Comparison of ENCODE assay signal across 6 cellular contexts in genomic region chr3:50627407-50628051, GRCh38. TPM values are rescaled to one million over a fixed set of nuclear protein-coding genes. Genes with fewer than 3 reads are reported as not detected.
A peak's percentile ranks its signal among the peaks of the same experiment; 100 is the strongest.
DNase-seq lines count a peak whose midpoint lies in the region; ATAC-seq lines count a peak whose summit lies in the region.

No MANE protein-coding gene starts in this region.

- H3K27ac Mint-ChIP-seq in immature natural killer cell, result peak overlapping the region; percentile 24 to 74 (median 48)

- peaks cover 0 to 2% (median 2%) of the 10 kb centered on the region in 3 donors for H3K27me3 Mint-ChIP-seq in immature natural killer cell (ENCODE audit: low read depth in 3 of 3)

- no peak overlapping the region for H3K4me3 Mint-ChIP-seq in immature natural killer cell

- ATAC-seq in HG03175 (IDR thresholded peaks at IDR 0.05; ENCODE audit: unreplicated experiment), result no peak

- H3K36me3 Mint-ChIP-seq in immature natural killer cell, result no peaks in the 10 kb centered on the region

- DNase-seq in NCI-H526 (lab: John Stamatoyannopoulos, UW) (peak; percentile 26 to 45), NCI-H526 treated with DMSO at 0.1 percent for 48 hours (lab: John Stamatoyannopoulos, UW) (no peak), T1000 (lab: John Stamatoyannopoulos, UW) (peak; percentile 90), immature natural killer cell (no peak), mucosa of gallbladder (ENCODE audit: low spot score) (no peak)

- no peaks in the 10 kb centered on the region for H3K9me3 Mint-ChIP-seq in immature natural killer cell

- H3K4me1 Mint-ChIP-seq in immature natural killer cell, result peaks cover 93 to 99% of the 10 kb centered on the region in 2 donors

RNA-seq across cellular contexts. Expression of gene MAPKAPK3, which starts 10.6 kb away (rescaled TPM):
- polyA plus RNA-seq in immature natural killer cell, result 10 to 100 TPM; 57.2 to 92.0 (median 91.2) TPM
- total RNA-seq in mucosa of gallbladder, result 27.4 TPM

RNA-seq across cellular contexts. Expression of gene CISH, which starts 16.0 kb away (rescaled TPM):
- 10 to 100 TPM in 1 of 3 donors, 1 to 10 TPM in 2; 4.5 to 23.2 (median 7.3) TPM for polyA plus RNA-seq in immature natural killer cell
- 6.2 TPM for total RNA-seq in mucosa of gallbladder

RNA-seq across cellular contexts. Expression of gene DOCK3, which starts 47.2 kb away (rescaled TPM):
- under 1 TPM in 2 of 3 donors, not detected in 1; 0.06 to 0.08 TPM for polyA plus RNA-seq in immature natural killer cell
- total RNA-seq in mucosa of gallbladder, result 1.3 TPM

RNA-seq across cellular contexts. Expression of gene HEMK1, which starts 58.2 kb away (rescaled TPM):
- polyA plus RNA-seq in immature natural killer cell, result 10 to 100 TPM; 18.3 to 54.9 (median 29.7) TPM
- 29.3 TPM for total RNA-seq in mucosa of gallbladder

RNA-seq across cellular contexts. Expression of gene C3orf18, which starts 60.0 kb away (rescaled TPM):
- 10 to 100 TPM in 2 of 3 donors, 1 to 10 TPM in 1; 8.8 to 28.8 (median 11.5) TPM for polyA plus RNA-seq in immature natural killer cell
- 12.3 TPM for total RNA-seq in mucosa of gallbladder

Comparison
In these comparisons a context has a peak if more than half of its experiments do, and no peak if none do; other contexts are left out.
1. DNase-seq: peak in NCI-H526 (2 of 2) and T1000 (single experiment); none in NCI-H526 treated with DMSO at 0.1 percent for 48 hours (single experiment), immature natural killer cell (0 of 3) and mucosa of gallbladder (single experiment).